In the genomic region with DNA sequence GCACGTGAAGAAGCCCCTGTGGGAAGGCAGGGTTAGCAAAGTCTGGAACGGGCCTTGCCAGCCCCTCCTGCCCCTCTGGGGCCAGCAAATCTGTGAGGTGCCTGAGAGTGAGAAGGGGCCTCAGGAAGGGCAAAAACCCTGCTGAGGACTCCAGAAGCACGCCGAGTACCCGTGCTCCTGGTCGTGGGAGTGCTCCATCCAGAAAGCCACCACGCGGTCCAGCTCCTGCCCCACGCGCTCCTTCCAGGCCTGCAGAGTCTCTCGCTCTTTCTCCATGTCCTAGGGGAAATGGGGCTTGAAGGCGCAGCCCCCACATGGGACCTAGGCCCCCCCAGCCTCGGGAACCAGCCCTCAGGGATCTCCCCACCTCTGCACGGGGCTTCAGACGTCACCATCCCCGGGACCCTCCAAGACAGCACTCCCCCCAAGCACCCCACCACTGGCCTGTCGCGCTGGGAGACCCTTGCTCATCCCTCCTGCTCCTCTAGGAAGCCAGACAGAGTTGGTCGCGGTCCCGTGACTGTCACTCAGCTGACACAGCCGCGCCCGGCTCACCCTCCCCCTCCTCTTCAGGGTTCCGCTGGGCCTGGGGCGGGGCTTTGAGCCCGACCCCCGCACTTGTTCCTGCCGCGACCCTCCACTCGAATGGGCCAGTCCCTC, we compare ENCODE assay signal across 8 cellular contexts. TPM values are rescaled to one million over a fixed set of nuclear protein-coding genes. Genes with fewer than 3 reads are reported as not detected.
A peak's percentile ranks its signal among the peaks of the same experiment; 100 is the strongest.
DNase-seq lines count a peak whose midpoint lies in the region; ATAC-seq and TF ChIP-seq lines count a peak whose summit lies in the region.

Gene RENBP (minus strand): TSS at position 504 of the 660 bp plus-strand sequence. CDS start 33 bp downstream, at position 471.

- H3K27ac ChIP-seq in heart left ventricle, result peak within 1 kb of the TSS in 6 of 12 donors; percentile 8 to 63 (median 41)
- H3K27ac ChIP-seq in rectal smooth muscle tissue (ENCODE audit: low read depth, low read length), result peak within 1 kb of the TSS; percentile 28

- H3K27ac Mint-ChIP-seq in activated CD8-positive, alpha-beta T cell treated with anti-CD3 and anti-CD28 coated beads for 36 hours, result peak within 1 kb of the TSS; percentile 82

- no peaks in the 10 kb centered on the region for H3K9me3 Mint-ChIP-seq in activated CD8-positive, alpha-beta T cell treated with anti-CD3 and anti-CD28 coated beads for 36 hours

- whole genome bisulfite sequencing in heart left ventricle, 4 donors, result 16 to 39% (median 25%) methylated on average over 12 to 31 of the region's 31 CpGs

- POLR2A ChIA-PET in activated CD8-positive, alpha-beta T cell treated with anti-CD3 and anti-CD28 coated beads for 36 hours (lab: Charles Lee), result interaction anchor here (0.5 to 11.9 kb wide), 5 partner anchors 8 to 40 kb away, joined by 3 to 130 read pairs (median 3); partner anchors contain the start of genes ARHGAP4, AVPR2 and NAA10
- POLR2A ChIA-PET in GM10248 (lab: Yijun Ruan, JAX), result no interaction called here

- DNase-seq in DMS53 (lab: John Stamatoyannopoulos, UW) (peak; percentile 33), DMS53 treated with DMSO at 0.1 percent for 48 hours (lab: John Stamatoyannopoulos, UW; ENCODE audit: unreplicated experiment) (no peak), heart left ventricle (peak; percentile 56 to 83 (median 63)), NCI-H446 treated with DMSO at 0.1 percent for 48 hours (lab: John Stamatoyannopoulos, UW) (no peak), GM10248 (ENCODE audit: extremely low spot score) (no peak), DMS79 treated with DMSO at 0.1 percent for 48 hours (lab: John Stamatoyannopoulos, UW) (no peak)
- DNase-seq in activated CD8-positive, alpha-beta T cell treated with anti-CD3 and anti-CD28 coated beads for 36 hours, result peak; percentile 60

- peak; percentile 35 for ATAC-seq in activated CD8-positive, alpha-beta T cell treated with anti-CD3 and anti-CD28 coated beads for 36 hours
- ATAC-seq in heart left ventricle, result peak in 3 of 4 donors; percentile 44 to 63 (median 59)

- no peaks in the 10 kb centered on the region for H3K9me3 ChIP-seq in heart left ventricle

- H3K36me3 ChIP-seq in heart left ventricle (peaks cover 0 to 5% (median under 1%) of the 10 kb centered on the region in 9 donors), rectal smooth muscle tissue (ENCODE audit: control insufficient read depth, insufficient read depth, low read length) (no peaks in the 10 kb centered on the region)

- H3K36me3 Mint-ChIP-seq in activated CD8-positive, alpha-beta T cell treated with anti-CD3 and anti-CD28 coated beads for 36 hours (ENCODE audit: low read depth), result peaks cover 6% of the 10 kb centered on the region

- H3K27me3 ChIP-seq in heart left ventricle (peaks cover 0 to 28% (median 0%) of the 10 kb centered on the region in 9 donors), rectal smooth muscle tissue (ENCODE audit: control insufficient read depth, insufficient read depth, low read length) (peaks cover 7% of the 10 kb centered on the region)

- H3K4me1 Mint-ChIP-seq in activated CD8-positive, alpha-beta T cell treated with anti-CD3 and anti-CD28 coated beads for 36 hours (ENCODE audit: low read depth), result peaks cover 35% of the 10 kb centered on the region

- peak within 1 kb of the TSS in 11 of 12 donors; percentile 18 to 59 (median 45) for H3K4me3 ChIP-seq in heart left ventricle
- H3K4me3 ChIP-seq in rectal smooth muscle tissue (ENCODE audit: low read length), result peak within 1 kb of the TSS; percentile 54

- H3K4me1 ChIP-seq in heart left ventricle (peaks cover 0 to 25% (median 4%) of the 10 kb centered on the region in 12 donors), rectal smooth muscle tissue (ENCODE audit: control insufficient read depth, insufficient read depth, low read length) (peaks cover 10% of the 10 kb centered on the region)

- no peak for TF ChIP-seq CTCF in activated CD8-positive, alpha-beta T cell treated with anti-CD3 and anti-CD28 coated beads for 36 hours (IDR thresholded peaks at IDR 0.05)
- no peak for TF ChIP-seq CTCF in heart left ventricle (IDR thresholded peaks at IDR 0.05)
- no peak for TF ChIP-seq CTCF in GM10248 (IDR thresholded peaks at IDR 0.05; ENCODE audit: control extremely low read depth, extremely low read depth, low read depth, missing control alignments)

- CTCF ChIA-PET in activated CD8-positive, alpha-beta T cell treated with anti-CD3 and anti-CD28 coated beads for 36 hours (lab: Charles Lee), result interaction anchor here (10.2 kb wide), 1 partner anchor 19 kb away, joined by 136 read pairs; the partner anchor contains the start of gene ARHGAP4
- CTCF ChIA-PET in GM10248 (lab: Yijun Ruan, JAX), result interaction anchor here (1.3 to 10.9 kb wide), 4 partner anchors 18 to 181 kb away, joined by 3 to 187 read pairs (median 80); partner anchors contain the start of genes ARHGAP4, HCFC1 and PLXNB3

- TF ChIP-seq POLR2A in heart left ventricle (IDR thresholded peaks at IDR 0.05), result no peak

- no peak within 1 kb of the TSS for H3K9ac ChIP-seq in rectal smooth muscle tissue (ENCODE audit: low read length)

- H3K27me3 Mint-ChIP-seq in activated CD8-positive, alpha-beta T cell treated with anti-CD3 and anti-CD28 coated beads for 36 hours, result no peaks in the 10 kb centered on the region

- intact Hi-C loops in activated CD8-positive, alpha-beta T cell treated with anti-CD3 and anti-CD28 coated beads for 36 hours (cut with micrococcal nuclease), result no loop called here
- intact Hi-C loops in heart left ventricle (cut with DNase I), result no loop called here

- H3K4me3 Mint-ChIP-seq in activated CD8-positive, alpha-beta T cell treated with anti-CD3 and anti-CD28 coated beads for 36 hours, result peak within 1 kb of the TSS; percentile 78

RNA-seq across cellular contexts. Expression of gene RENBP, which starts in this region (rescaled TPM):
- 10 to 100 TPM; 14.3 to 15.8 TPM for total RNA-seq in activated CD8-positive, alpha-beta T cell treated with anti-CD3 and anti-CD28 coated beads for 36 hours
- 10 to 100 TPM in 5 of 9 donors, 1 to 10 TPM in 4; 5.1 to 35.5 (median 10.2) TPM for total RNA-seq in heart left ventricle
- polyA plus RNA-seq in heart left ventricle, result 1 to 10 TPM; 6.4 to 9.8 TPM

Comparison
In these comparisons a context has a peak if more than half of its experiments do, and no peak if none do; other contexts are left out.
1. DNase-seq: peak in DMS53 (single experiment), activated CD8-positive, alpha-beta T cell treated with anti-CD3 and anti-CD28 coated beads for 36 hours (single experiment) and heart left ventricle (5 of 5); none in DMS53 treated with DMSO at 0.1 percent for 48 hours (single experiment), NCI-H446 treated with DMSO at 0.1 percent for 48 hours (single experiment), GM10248 (single experiment) and DMS79 treated with DMSO at 0.1 percent for 48 hours (single experiment).